18 cellular contexts compared by ENCODE assay signal in the genomic region with DNA sequence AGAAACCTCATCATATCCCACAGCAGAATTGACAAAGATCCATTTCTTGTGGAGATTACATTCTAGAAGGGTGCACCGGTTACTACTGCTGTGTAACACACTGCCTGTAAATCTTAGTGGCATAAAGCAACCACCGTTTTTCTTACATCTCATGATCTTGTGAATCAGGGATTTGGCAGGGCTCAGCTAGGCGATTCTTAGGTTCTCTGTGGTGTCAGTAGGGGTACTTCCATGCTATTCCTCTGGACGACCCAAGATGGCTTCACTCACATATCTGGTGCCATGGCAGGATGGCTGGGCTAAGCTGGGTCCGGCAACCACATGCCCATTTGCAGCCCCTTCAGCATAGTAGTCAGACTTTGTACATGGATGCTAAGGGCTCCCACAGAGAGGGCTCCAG.
DNase-seq lines count a peak whose midpoint lies in the region; ATAC-seq and TF ChIP-seq lines count a peak whose summit lies in the region.
"Had no signal": no experiment of that assay in that cellular context is flagged by ENCODE, and none has a peak within 500 bp of the region (broad histone marks: within the 10 kb centered on the region; RNA-seq: fewer than 3 reads in every experiment).

No MANE protein-coding gene starts in this region.

- TF ChIP-seq CTCF in HEK293 (tag by site-specific recombination; IDR thresholded peaks at IDR 0.05) (no peak), Panc1 (IDR thresholded peaks at IDR 0.05) (no peak), chondrocyte (IDR thresholded peaks at IDR 0.05) (no peak), osteocyte (IDR thresholded peaks at IDR 0.05) (no peak)

- peak overlapping the region; percentile 24 for H3K27ac Mint-ChIP-seq in chondrocyte (ENCODE audit: unreplicated experiment)
- H3K27ac Mint-ChIP-seq in osteocyte (ENCODE audit: unreplicated experiment), result peak overlapping the region; percentile 47
- H3K27ac Mint-ChIP-seq: CD4-positive, alpha-beta T cell had no signal

- no peak for DNase-seq in Panc1 (ENCODE audit: low read depth, low spot score)
- DNase-seq in chondrocyte (ENCODE audit: low spot score), result no peak
- DNase-seq in osteocyte (ENCODE audit: extremely low spot score, unreplicated experiment), result no peak
- no peak for DNase-seq in COLO829 (ENCODE audit: low spot score)
- DNase-seq in NCI-H69 (lab: John Stamatoyannopoulos, UW), result no peak
- DNase-seq: AML-193; CD4-positive, alpha-beta T cell; DMS153; DMS79; GDM1; KBM-7 had no signal

- TSS peak; percentile 56 for BruUV-seq in Panc1 (replicated peaks; lab: Mats Ljungman, UMichigan)

- intact Hi-C loops in Panc1 (cut with micrococcal nuclease; ENCODE audit: unreplicated experiment), result no loop called here

- CTCF ChIA-PET in HEK293 (lab: Yijun Ruan, JAX), result no interaction called here
- CTCF ChIA-PET in Panc1 (lab: Charles Lee), result no interaction called here

- no peak overlapping the region for H3K4me3 Mint-ChIP-seq in chondrocyte (ENCODE audit: unreplicated experiment)
- no peak overlapping the region for H3K4me3 Mint-ChIP-seq in osteocyte (ENCODE audit: unreplicated experiment)
- H3K4me3 Mint-ChIP-seq: CD4-positive, alpha-beta T cell; IgD-negative memory B cell had no signal

- H3K27me3 Mint-ChIP-seq in chondrocyte (ENCODE audit: low read depth) (no peaks in the 10 kb centered on the region), osteocyte (ENCODE audit: unreplicated experiment) (no peaks in the 10 kb centered on the region)

- H3K4me1 Mint-ChIP-seq in chondrocyte (ENCODE audit: low read depth), result peaks cover 65% of the 10 kb centered on the region
- peaks cover 57% of the 10 kb centered on the region for H3K4me1 Mint-ChIP-seq in osteocyte (ENCODE audit: unreplicated experiment)

- in situ Hi-C loops in Panc1 (cut with HindIII; ENCODE audit: low pct_unique_long_range_greater_than_20kb, low sequenced_read_pairs), result no loop called here

- H3K27me3 ChIP-seq in Panc1 (ENCODE audit: control insufficient read depth, insufficient read depth, low read length), result no peaks in the 10 kb centered on the region

- H3K36me3 ChIP-seq in HEK293 (ENCODE audit: control insufficient read depth in 2 of 2, insufficient read depth in 1 of 2, low read length in 2 of 2), result peaks cover 0 to 19% of the 10 kb centered on the region in 2 experiments; a peak in 1 of 3 replicates
- no peaks in the 10 kb centered on the region for H3K36me3 ChIP-seq in Panc1 (ENCODE audit: control insufficient read depth, insufficient read depth, low read length)
- H3K36me3 ChIP-seq: HAP-1 had no signal

- H3K27ac ChIP-seq in HEK293 (ENCODE audit: extremely low read depth, low read depth, low read length) (no peak overlapping the region), Panc1 (ENCODE audit: low read length) (no peak overlapping the region)
- H3K27ac ChIP-seq: A549, C4-2B, HL-60 had no signal

- H3K4me1 ChIP-seq in HEK293 (ENCODE audit: control insufficient read depth, insufficient read depth, low read length), result no peaks in the 10 kb centered on the region
- peaks cover 3% of the 10 kb centered on the region for H3K4me1 ChIP-seq in Panc1 (ENCODE audit: control insufficient read depth, insufficient read depth, low read length)
- H3K4me1 ChIP-seq: HAP-1 had no signal

- H3K4me3 ChIP-seq in HEK293 (ENCODE audit: low read depth, low read length), result no peak overlapping the region
- no peak overlapping the region for H3K4me3 ChIP-seq in Panc1 (ENCODE audit: low read depth in 2 of 2, low read length in 2 of 2)
- H3K4me3 ChIP-seq: A549, HAP-1 had no signal

- peaks cover 7% of the 10 kb centered on the region for H3K36me3 Mint-ChIP-seq in chondrocyte (ENCODE audit: low read depth)
- H3K36me3 Mint-ChIP-seq in osteocyte (ENCODE audit: unreplicated experiment), result peaks cover 11% of the 10 kb centered on the region

- H3K9me3 ChIP-seq in HEK293 (ENCODE audit: control insufficient read depth, insufficient read depth, low read depth, low read length), result no peaks in the 10 kb centered on the region
- peaks cover 5% of the 10 kb centered on the region; the same call in 1 of the 2 replicates for H3K9me3 ChIP-seq in Panc1 (ENCODE audit: control insufficient read depth, insufficient read depth, low read depth, low read length)
- H3K9me3 ChIP-seq: A549, HAP-1 had no signal

- POLR2A ChIA-PET in HEK293 (lab: Yijun Ruan, JAX) (no interaction called here), Panc1 (lab: Charles Lee) (no interaction called here)

- ATAC-seq in Panc1 (no peak), GM18520 (IDR thresholded peaks at IDR 0.05; ENCODE audit: unreplicated experiment) (no peak)
- ATAC-seq: A549 had no signal

- H3K9me3 Mint-ChIP-seq in chondrocyte (ENCODE audit: low read depth), result no peaks in the 10 kb centered on the region
- H3K9me3 Mint-ChIP-seq in osteocyte (ENCODE audit: unreplicated experiment), result peaks cover 4% of the 10 kb centered on the region

TF ChIP-seq in HEK293, 187 proteins besides CTCF, POLR2A, EP300 and RAD21:
- TF ChIP-seq ZNF223 (tag by site-specific recombination; IDR thresholded peaks at IDR 0.05), result no peak
- peak; percentile 81 for TF ChIP-seq SETDB1 (IDR thresholded peaks at IDR 0.05; ENCODE audit: insufficient read length, low read length)
- TF ChIP-seq ZSCAN30 (tag by site-specific recombination; IDR thresholded peaks at IDR 0.05), result no peak
- no peak for TF ChIP-seq ZNF776 (tag by site-specific recombination; IDR thresholded peaks at IDR 0.05; ENCODE audit: borderline replicate concordance)
- TF ChIP-seq TRIM28 (IDR thresholded peaks at IDR 0.05; ENCODE audit: borderline replicate concordance, low read length), result peak; percentile 83; the same call in 1 of the 2 replicates
